ENCODE assay signal across 20 cellular contexts in the genomic region with DNA sequence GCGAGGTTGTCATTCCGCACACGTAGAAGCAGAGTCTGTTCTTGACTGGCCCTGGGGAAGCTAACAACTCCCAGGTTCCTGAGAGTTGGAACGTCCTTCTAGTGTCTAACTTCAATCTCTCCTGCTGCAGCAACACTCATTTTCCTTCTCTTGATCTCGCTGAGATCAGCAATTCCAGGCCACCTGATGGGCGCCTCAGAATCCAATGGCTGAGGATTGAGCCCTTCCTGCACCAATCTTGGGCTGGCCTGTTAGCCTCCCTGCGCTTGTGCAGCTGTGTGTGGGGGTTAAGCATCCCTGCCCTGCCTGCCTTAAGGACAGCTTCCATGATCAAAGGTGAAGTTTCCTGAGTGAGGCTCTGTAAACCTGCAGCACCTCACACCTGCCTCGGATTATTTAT.
A peak's percentile ranks its signal among the peaks of the same experiment; 100 is the strongest.
DNase-seq lines count a peak whose midpoint lies in the region; ATAC-seq, FAIRE-seq and TF ChIP-seq lines count a peak whose summit lies in the region.
"Had no signal": no experiment of that assay in that cellular context is flagged by ENCODE, and none has a peak within 500 bp of the region (broad histone marks: within the 10 kb centered on the region; RNA-seq: fewer than 3 reads in every experiment).

No MANE protein-coding gene starts in this region.

- DNase-seq in HepG2 (ENCODE audit: low spot score): no peak
- DNase-seq in right lobe of liver: no peak
- DNase-seq in WERI-Rb-1: peak; percentile 82
- peak; percentile 44 for DNase-seq in left kidney (ENCODE audit: low read depth, low spot score)
- peak; percentile 10 to 50 for DNase-seq in aorta
- DNase-seq in T-helper 9 cell: no peak
- no peak for DNase-seq in hepatic stellate cell (ENCODE audit: low spot score)
- DNase-seq: AML-193; Caco-2; CD4-positive, CD25-positive, alpha-beta regulatory T cell; KBM-7; NCI-H1105 treated with DMSO at 0.1 percent for 48 hours; NCI-H1694; NCI-H2227 treated with DMSO at 0.1 percent for 48 hours; NCI-H510A treated with DMSO at 0.1 percent for 48 hours; PC-9 had no signal

- POLR2A ChIA-PET in HepG2 (lab: Yijun Ruan, JAX): no interaction called here

- H3K9ac ChIP-seq in HepG2 (ENCODE audit: insufficient read depth, low read depth, low read length): no peak overlapping the region

- intact Hi-C loops in HepG2 (cut with micrococcal nuclease; ENCODE audit: unreplicated experiment): no loop called here
- intact Hi-C loops in right lobe of liver (cut with DNase I): no loop called here
- intact Hi-C loops in aorta (cut with DNase I): loop anchor here in 1 of 2 donors (10.0 kb wide), 2 partner anchors 48 to 158 kb away; no protein-coding TSS in a partner anchor

- H3K27ac ChIP-seq in HepG2 (ENCODE audit: extremely low read length, insufficient read depth, low read length): no peak overlapping the region
- H3K27ac ChIP-seq in right lobe of liver: no peak overlapping the region
- peak overlapping the region; percentile 90 for H3K27ac ChIP-seq in WERI-Rb-1
- H3K27ac ChIP-seq in aorta (ENCODE audit: low read depth in 1 of 2, low read length in 2 of 2): no peak overlapping the region
- H3K27ac ChIP-seq: PC-9, RWPE1 had no signal

- ATAC-seq in HepG2 (no peak), right lobe of liver (no peak), aorta (ENCODE audit: low FRiP score) (no peak), HG03175 (IDR thresholded peaks at IDR 0.05; ENCODE audit: unreplicated experiment) (no peak)

- in situ Hi-C loops in HepG2 (cut with HindIII; ENCODE audit: extremely low pct_ligation_motif_present, low pct_unique_long_range_greater_than_20kb): no loop called here

- H3K9me3 ChIP-seq in HepG2 (ENCODE audit: low read length) (no peaks in the 10 kb centered on the region), right lobe of liver (no peaks in the 10 kb centered on the region), WERI-Rb-1 (ENCODE audit: severe bottlenecking) (peaks cover 2% of the 10 kb centered on the region), aorta (ENCODE audit: control insufficient read depth, low read length) (no peaks in the 10 kb centered on the region)
- H3K9me3 ChIP-seq: Caco-2, SJSA1 had no signal

- H3K27me3 ChIP-seq in HepG2 (ENCODE audit: control insufficient read depth in 1 of 2, insufficient read depth in 2 of 2, low read length in 2 of 2): peaks cover 0 to 9% of the 10 kb centered on the region in 2 experiments; a peak in 2 of 5 replicates
- no peaks in the 10 kb centered on the region for H3K27me3 ChIP-seq in right lobe of liver
- no peaks in the 10 kb centered on the region for H3K27me3 ChIP-seq in WERI-Rb-1 (ENCODE audit: insufficient read depth, low read depth, severe bottlenecking)
- H3K27me3 ChIP-seq in aorta (ENCODE audit: control insufficient read depth in 1 of 2, insufficient read depth in 2 of 2, low read length in 1 of 2): no peaks in the 10 kb centered on the region
- H3K27me3 ChIP-seq: SJSA1 had no signal

- CTCF ChIA-PET in HepG2 (lab: Yijun Ruan, JAX; ENCODE audit: low intra/inter-chr PET ratio, low total read pairs): no interaction called here

- H3K4me3 ChIP-seq in HepG2 (replicated peaks in 1 of 3; ENCODE audit: insufficient read depth in 1 of 3, low read depth in 2 of 3, low read length in 3 of 3) (no peak overlapping the region), right lobe of liver (no peak overlapping the region), WERI-Rb-1 (ENCODE audit: low read depth, low read length) (peak overlapping the region; percentile 5; the same call in 1 of the 2 replicates), aorta (ENCODE audit: low read length in 2 of 2) (no peak overlapping the region)
- H3K4me3 ChIP-seq: PC-9, SJSA1 had no signal

- no peaks in the 10 kb centered on the region for H4K20me1 ChIP-seq in HepG2 (ENCODE audit: insufficient read depth, low read length)

- H3K4me1 ChIP-seq in HepG2 (ENCODE audit: insufficient read depth, low read length): peaks cover 24% of the 10 kb centered on the region
- H3K4me1 ChIP-seq in right lobe of liver: no peaks in the 10 kb centered on the region
- no peaks in the 10 kb centered on the region for H3K4me1 ChIP-seq in aorta (ENCODE audit: control insufficient read depth in 1 of 2, insufficient read depth in 2 of 2, low read length in 2 of 2)
- H3K4me1 ChIP-seq: Caco-2 had no signal

- FAIRE-seq in HepG2 (lab: Jason Lieb, UNC): no peak
- FAIRE-seq: G401.6 had no signal

- no peak overlapping the region for H3K4me2 ChIP-seq in HepG2 (ENCODE audit: low read depth, low read length)
- H3K4me2 ChIP-seq: PC-9 had no signal

- no TSS peak for BruUV-seq in HepG2 (replicated peaks; lab: Mats Ljungman, UMichigan)

- TF ChIP-seq EP300 in HepG2 (IDR thresholded peaks at IDR 0.05; ENCODE audit: low read depth in 2 of 2, low read length in 2 of 2) (no peak), HepG2 (CRISPR knock-in tag; IDR thresholded peaks at IDR 0.05; ENCODE audit: borderline replicate concordance) (no peak)

- TF ChIP-seq CTCF in HepG2 (CRISPR knock-in tag; IDR thresholded peaks at IDR 0.05): no peak
- TF ChIP-seq CTCF in right lobe of liver (IDR thresholded peaks at IDR 0.05): no peak
- TF ChIP-seq CTCF in WERI-Rb-1 (IDR thresholded peaks at IDR 0.05; ENCODE audit: low read depth, low read length): no peak

- H3K36me3 ChIP-seq in HepG2 (replicated peaks in 1 of 2; ENCODE audit: control insufficient read depth in 1 of 2, insufficient read depth in 2 of 2, low read length in 2 of 2): no peaks in the 10 kb centered on the region
- no peaks in the 10 kb centered on the region for H3K36me3 ChIP-seq in right lobe of liver
- H3K36me3 ChIP-seq in WERI-Rb-1: no peaks in the 10 kb centered on the region
- H3K36me3 ChIP-seq in aorta (ENCODE audit: control insufficient read depth in 1 of 2, insufficient read depth in 2 of 2, low read length in 1 of 2): no peaks in the 10 kb centered on the region
- H3K36me3 ChIP-seq: SJSA1 had no signal

- WGBS in HepG2 (ENCODE audit: low lambda C conversion rate): 63% methylated on average over 8 of the region's 8 CpGs
- 80% methylated on average over 6 of the region's 8 CpGs for WGBS in right lobe of liver (ENCODE audit: insufficient coverage, low coverage, low lambda C conversion rate, missing lambda C conversion rate)
- 92% methylated on average over 8 of the region's 8 CpGs for WGBS in aorta, 2 donors

- TF ChIP-seq RAD21 in HepG2 (CRISPR knock-in tag; IDR thresholded peaks at IDR 0.05): no peak

- TF ChIP-seq POLR2A in HepG2 (IDR thresholded peaks at IDR 0.05; ENCODE audit: insufficient read depth in 1 of 2, low read depth in 2 of 2, low read length in 2 of 2): no peak
- TF ChIP-seq POLR2A in right lobe of liver (IDR thresholded peaks at IDR 0.05): no peak

- H2AFZ ChIP-seq in HepG2 (ENCODE audit: low read length): no peak overlapping the region
- H2AFZ ChIP-seq: PC-9 had no signal

- no peaks in the 10 kb centered on the region for H3K79me2 ChIP-seq in HepG2 (ENCODE audit: insufficient read depth, low read length)

TF ChIP-seq in HepG2, 621 proteins besides CTCF, POLR2A, EP300 and RAD21:
- TF ChIP-seq MAFF (IDR thresholded peaks at IDR 0.05; ENCODE audit: low read depth, low read length) (peak; percentile 28; the same call in 1 of the 2 replicates), WIZ (CRISPR knock-in tag; IDR thresholded peaks at IDR 0.05) (no peak), MAFK (conservative IDR thresholded peaks at IDR 0.05 in 1 of 2, IDR thresholded peaks at IDR 0.05 in 1 of 2; ENCODE audit: low read length in 2 of 2) (peak; percentile 23 to 52; a peak in 2 of 4 replicates)

Comparison
In these comparisons a context has a peak if more than half of its experiments do, and no peak if none do; other contexts are left out.
1. DNase-seq: peak in WERI-Rb-1 (single experiment), left kidney (single experiment) and aorta (2 of 2); none in HepG2 (single experiment), right lobe of liver (0 of 3), T-helper 9 cell (single experiment) and hepatic stellate cell (single experiment).